ENCODE assay signal across 9 cellular contexts in genomic region chr4:14749910-14750309, GRCh38.
A peak's percentile ranks its signal among the peaks of the same experiment; 100 is the strongest.
DNase-seq lines count a peak whose midpoint lies in the region; ATAC-seq and TF ChIP-seq lines count a peak whose summit lies in the region.
"Had no signal": no experiment of that assay in that cellular context is flagged by ENCODE, and none has a peak within 500 bp of the region (broad histone marks: within the 10 kb centered on the region; RNA-seq: fewer than 3 reads in every experiment).

No MANE protein-coding gene starts in this region.

- H3K9me3 ChIP-seq in OCI-LY7 (ENCODE audit: low read length) (no peaks in the 10 kb centered on the region), smooth muscle cell (replicated peaks; ENCODE audit: low read depth) (no peaks in the 10 kb centered on the region), Caco-2 (no peaks in the 10 kb centered on the region)

- ATAC-seq in GM21576 (IDR thresholded peaks at IDR 0.05; ENCODE audit: unreplicated experiment), result peak; percentile 59

- H3K79me2 ChIP-seq in OCI-LY7 (ENCODE audit: insufficient read depth, low read depth, low read length) (no peaks in the 10 kb centered on the region), smooth muscle cell (ENCODE audit: low read depth) (no peaks in the 10 kb centered on the region)

- BruUV-seq in OCI-LY7 (replicated peaks; lab: Mats Ljungman, UMichigan), result no TSS peak
- BruUV-seq in Caco-2 (replicated peaks; lab: Mats Ljungman, UMichigan), result no TSS peak

- CTCF ChIA-PET in OCI-LY7 (lab: Charles Lee; ENCODE audit: unreplicated experiment) (no interaction called here), Caco-2 (lab: Charles Lee) (no interaction called here), HEK293T (lab: Yijun Ruan, JAX) (no interaction called here)

- intact Hi-C loops in OCI-LY7 (cut with micrococcal nuclease; ENCODE audit: unreplicated experiment), result no loop called here
- intact Hi-C loops in Caco-2 (cut with micrococcal nuclease; ENCODE audit: unreplicated experiment), result no loop called here

- no peaks in the 10 kb centered on the region for H3K36me3 Mint-ChIP-seq in Caco-2 (ENCODE audit: insufficient read depth, unreplicated experiment)
- H3K36me3 Mint-ChIP-seq: activated naive CD4-positive, alpha-beta T cell treated with anti-CD3 and anti-CD28 coated beads, Interleukin-2, amount 50 U/mL, for 24 hours had no signal

- no peaks in the 10 kb centered on the region for H3K27me3 ChIP-seq in smooth muscle cell (ENCODE audit: low read depth)
- no peaks in the 10 kb centered on the region for H3K27me3 ChIP-seq in Caco-2 (replicated peaks; ENCODE audit: control insufficient read depth, insufficient read depth, low read length)

- H3K36me3 ChIP-seq in OCI-LY7 (ENCODE audit: insufficient read depth, low read length) (no peaks in the 10 kb centered on the region), smooth muscle cell (ENCODE audit: low read depth) (no peaks in the 10 kb centered on the region), Caco-2 (ENCODE audit: control insufficient read depth, insufficient read depth, low read length) (no peaks in the 10 kb centered on the region)

- H3K4me3 Mint-ChIP-seq in Caco-2 (ENCODE audit: unreplicated experiment), result no peak overlapping the region
- H3K4me3 Mint-ChIP-seq: activated naive CD4-positive, alpha-beta T cell treated with anti-CD3 and anti-CD28 coated beads, Interleukin-2, amount 50 U/mL, for 24 hours had no signal

- H3K4me3 ChIP-seq in OCI-LY7 (ENCODE audit: low read depth, low read length, poor library complexity, severe bottlenecking) (no peak overlapping the region), fibroblast of mammary gland (ENCODE audit: control insufficient read depth, low read depth, low read length) (no peak overlapping the region), smooth muscle cell (no peak overlapping the region), Caco-2 (ENCODE audit: low read depth, low read length) (no peak overlapping the region), coronary artery (no peak overlapping the region)

- H3K4me2 ChIP-seq in OCI-LY7 (ENCODE audit: low read length) (no peak overlapping the region), smooth muscle cell (no peak overlapping the region)

- TF ChIP-seq CTCF in OCI-LY7 (conservative IDR thresholded peaks at IDR 0.05; ENCODE audit: low read length), result peak; percentile 33; the same call in 1 of the 2 replicates
- peak; percentile 40 for TF ChIP-seq CTCF in fibroblast of mammary gland (conservative IDR thresholded peaks at IDR 0.05; ENCODE audit: control insufficient read depth, insufficient read depth, low read depth, low read length)
- TF ChIP-seq CTCF in smooth muscle cell (IDR thresholded peaks at IDR 0.05; ENCODE audit: borderline replicate concordance, insufficient read depth, poor library complexity, severe bottlenecking), result peak; percentile 26
- no peak for TF ChIP-seq CTCF in Caco-2 (IDR thresholded peaks at IDR 0.05; ENCODE audit: insufficient read depth in 1 of 2, low read depth in 1 of 2, low read length in 1 of 2, severe bottlenecking in 1 of 2, unreplicated experiment in 1 of 2)
- no peak for TF ChIP-seq CTCF in coronary artery (IDR thresholded peaks at IDR 0.05)

- no peak overlapping the region for H2AFZ ChIP-seq in OCI-LY7 (ENCODE audit: low read length)
- H2AFZ ChIP-seq in smooth muscle cell (ENCODE audit: low read depth), result no peak overlapping the region

- H3K27ac ChIP-seq in OCI-LY7 (ENCODE audit: low read depth, low read length, poor library complexity, severe bottlenecking) (no peak overlapping the region), smooth muscle cell (ENCODE audit: low read depth) (no peak overlapping the region), coronary artery (no peak overlapping the region)

- WGBS in smooth muscle cell (ENCODE audit: low lambda C conversion rate), result 60% methylated on average over 2 of the region's 2 CpGs

- POLR2A ChIA-PET in OCI-LY7 (lab: Charles Lee) (no interaction called here), Caco-2 (lab: Charles Lee) (no interaction called here), HEK293T (lab: Yijun Ruan, JAX) (no interaction called here)

- H4K20me1 ChIP-seq in OCI-LY7 (ENCODE audit: insufficient read depth, low read length), result no peaks in the 10 kb centered on the region
- H4K20me1 ChIP-seq in smooth muscle cell (ENCODE audit: low read depth), result no peaks in the 10 kb centered on the region

- peaks cover 22% of the 10 kb centered on the region for H3K9me3 Mint-ChIP-seq in Caco-2 (ENCODE audit: unreplicated experiment)

- H3K4me1 ChIP-seq in OCI-LY7 (ENCODE audit: insufficient read depth, low read length, poor library complexity, severe bottlenecking) (no peaks in the 10 kb centered on the region), smooth muscle cell (ENCODE audit: low read depth) (no peaks in the 10 kb centered on the region), Caco-2 (no peaks in the 10 kb centered on the region)

- no peaks in the 10 kb centered on the region for H3K27me3 Mint-ChIP-seq in Caco-2 (ENCODE audit: insufficient read depth, unreplicated experiment)

- DNase-seq in COLO829 (ENCODE audit: low spot score), result peak; percentile 3
- no peak for DNase-seq in OCI-LY7 (ENCODE audit: low spot score)
- DNase-seq in fibroblast of mammary gland (ENCODE audit: low read depth), result peak; percentile 39
- DNase-seq in smooth muscle cell (lab: John Stamatoyannopoulos, UW; ENCODE audit: unreplicated experiment), result no peak
- no peak for DNase-seq in Caco-2
- DNase-seq in HEK293T (ENCODE audit: extremely low spot score), result no peak
- DNase-seq in coronary artery (ENCODE audit: low spot score), result no peak

- H3K4me1 Mint-ChIP-seq in Caco-2 (ENCODE audit: low read depth, unreplicated experiment), result no peaks in the 10 kb centered on the region
- H3K4me1 Mint-ChIP-seq: activated naive CD4-positive, alpha-beta T cell treated with anti-CD3 and anti-CD28 coated beads, Interleukin-2, amount 50 U/mL, for 24 hours had no signal

- H3K9ac ChIP-seq in smooth muscle cell (ENCODE audit: low read depth), result no peak overlapping the region

- no peaks in the 10 kb centered on the region for H3K9me2 ChIP-seq in OCI-LY7 (ENCODE audit: insufficient read depth, low read length)

- no peak overlapping the region for H3K27ac Mint-ChIP-seq in Caco-2 (ENCODE audit: unreplicated experiment)
- H3K27ac Mint-ChIP-seq: activated naive CD4-positive, alpha-beta T cell treated with anti-CD3 and anti-CD28 coated beads, Interleukin-2, amount 50 U/mL, for 24 hours had no signal

- no peaks in the 10 kb centered on the region for H3F3A ChIP-seq in smooth muscle cell (ENCODE audit: low read depth)

TF ChIP-seq in HEK293T, 16 proteins besides CTCF, POLR2A, EP300 and RAD21:
- TF ChIP-seq CTBP1 (IDR thresholded peaks at IDR 0.05; ENCODE audit: borderline replicate concordance) (no peak), SUZ12 (IDR thresholded peaks at IDR 0.05) (no peak)

Comparison
In these comparisons a context has a peak if more than half of its experiments do, and no peak if none do; other contexts are left out.
1. DNase-seq: peak in COLO829 (single experiment) and fibroblast of mammary gland (single experiment); none in OCI-LY7 (single experiment), smooth muscle cell (single experiment), Caco-2 (0 of 2), HEK293T (single experiment) and coronary artery (single experiment).
2. CTCF ChIP-seq: peak in OCI-LY7 (single experiment), fibroblast of mammary gland (single experiment) and smooth muscle cell (single experiment); none in Caco-2 (0 of 2) and coronary artery (single experiment).